ENCODE assay signal across 1 cellular context in the genomic region with DNA sequence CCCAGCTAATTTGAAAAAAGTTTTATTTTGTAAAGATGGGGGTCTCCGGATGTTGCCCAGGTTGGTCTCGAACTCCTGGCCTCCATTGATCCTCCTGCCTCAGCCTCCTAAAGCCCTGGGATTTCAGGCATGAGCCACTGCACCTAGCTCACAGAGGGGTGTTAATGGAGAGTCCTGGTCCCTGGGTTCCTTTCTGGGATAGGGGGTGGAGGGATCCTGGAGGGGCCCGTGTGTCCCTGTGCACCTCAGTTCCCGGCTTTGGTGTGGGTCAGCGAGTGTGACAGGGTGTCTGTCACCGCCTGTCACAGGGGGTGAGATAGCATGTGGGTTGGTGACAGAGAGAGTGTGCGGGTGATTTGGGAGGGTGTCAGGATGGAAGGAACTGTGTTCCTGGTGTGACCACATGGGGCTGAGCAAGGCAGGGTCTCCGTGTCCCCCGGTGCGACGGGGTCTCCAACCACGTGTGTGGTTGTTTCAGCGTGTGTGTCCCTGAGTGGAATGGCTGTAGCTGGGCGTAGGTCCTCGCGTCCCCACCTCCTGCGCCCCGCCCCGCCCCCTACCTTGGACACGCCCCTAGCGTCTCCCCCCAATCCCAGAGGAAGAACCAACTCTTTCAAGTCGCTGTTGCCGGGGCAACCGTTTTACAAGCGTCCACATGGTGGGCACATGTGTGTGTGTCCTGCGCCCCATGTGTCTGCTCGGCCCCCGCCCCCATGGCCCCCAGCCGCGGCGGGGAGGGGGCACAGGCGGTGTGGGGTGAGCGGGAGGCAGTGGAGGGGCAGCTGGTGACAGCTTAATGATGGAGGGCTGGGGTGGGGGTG.
TF ChIP-seq lines count a peak whose summit lies in the region.

No MANE protein-coding gene starts in this region.

TF ChIP-seq in endothelial cell of umbilical vein, 7 proteins besides CTCF, POLR2A, EP300 and RAD21:
- TF ChIP-seq EZH2 (IDR thresholded peaks at IDR 0.05; ENCODE audit: borderline replicate concordance, low read depth, low read length, severe bottlenecking) (no peak), FOS (IDR thresholded peaks at IDR 0.05; ENCODE audit: borderline replicate concordance, insufficient read depth, low read length) (no peak), JUN (IDR thresholded peaks at IDR 0.05; ENCODE audit: borderline replicate concordance, insufficient read depth, insufficient read length, low read depth) (no peak), GATA2 (IDR thresholded peaks at IDR 0.05; ENCODE audit: insufficient read depth, insufficient read length, low read depth, low read length) (no peak), MYC (IDR thresholded peaks at IDR 0.05; ENCODE audit: low read depth, low read length) (no peak), POLR2AphosphoS5 (IDR thresholded peaks at IDR 0.05; ENCODE audit: insufficient read depth, low read depth, low read length) (no peak)
- TF ChIP-seq, protein P1, sequence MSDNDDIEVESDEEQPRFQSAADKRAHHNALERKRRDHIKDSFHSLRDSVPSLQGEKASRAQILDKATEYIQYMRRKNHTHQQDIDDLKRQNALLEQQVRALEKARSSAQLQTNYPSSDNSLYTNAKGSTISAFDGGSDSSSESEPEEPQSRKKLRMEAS (IDR thresholded peaks at IDR 0.05; ENCODE audit: insufficient read depth, insufficient read length) = no peak
TF ChIP-seq in endothelial cell of umbilical vein: peak in this region for 0.
